Comparison of ENCODE assay signal across 11 cellular contexts in genomic region chr5:64939772-64940510, GRCh38.
DNase-seq lines count a peak whose midpoint lies in the region; ATAC-seq, FAIRE-seq and TF ChIP-seq lines count a peak whose summit lies in the region.
"Had no signal": no experiment of that assay in that cellular context is flagged by ENCODE, and none has a peak within 500 bp of the region (broad histone marks: within the 10 kb centered on the region; RNA-seq: fewer than 3 reads in every experiment).

No MANE protein-coding gene starts in this region.

- FAIRE-seq in K562 (lab: Jason Lieb, UNC) (no peak), frontal cortex (lab: Jason Lieb, UNC) (no peak)
- FAIRE-seq: GM18507 had no signal

- BruUV-seq in K562 (replicated peaks; lab: Mats Ljungman, UMichigan): no TSS peak

- TF ChIP-seq RAD21 in K562 (CRISPR knock-in tag; conservative IDR thresholded peaks at IDR 0.05 in 1 of 2, IDR thresholded peaks at IDR 0.05 in 1 of 2): 0 out of 4 replicates have a peak, but pooled peaks of 1 of the 2 experiments have one; percentile 8

- H3K36me3 Mint-ChIP-seq in progenitor cell of endocrine pancreas (ENCODE audit: insufficient read depth): peaks cover 16% of the 10 kb centered on the region

- H3K27ac ChIP-seq in K562 (ENCODE audit: extremely low read depth, low read depth, low read length): no peak overlapping the region
- H3K27ac ChIP-seq in transverse colon: no peak overlapping the region
- H3K27ac ChIP-seq: parathyroid adenoma had no signal

- peak; percentile 92 for ATAC-seq in K562
- no peak for ATAC-seq in activated CD4-positive, CD25-positive, alpha-beta regulatory T cell treated with anti-CD3 and anti-CD28 coated beads, Interleukin-2, amount 50 U/mL, for 24 hours

- WGBS in K562 (ENCODE audit: insufficient coverage, low coverage, missing lambda C conversion rate): 23% methylated on average over 11 of the region's 17 CpGs
- WGBS in transverse colon (ENCODE audit: low coverage in 1 of 2), 2 donors: 64 to 100% methylated on average over 1 to 17 of the region's 17 CpGs

- TF ChIP-seq POLR2A in K562 (conservative IDR thresholded peaks at IDR 0.05) (no peak), transverse colon (IDR thresholded peaks at IDR 0.05) (no peak)

- H3K4me1 ChIP-seq in K562 (replicated peaks in 1 of 2; ENCODE audit: control insufficient read depth in 2 of 2, insufficient read depth in 2 of 2, low read length in 2 of 2): peaks cover 0 to 3% of the 10 kb centered on the region in 2 experiments; a peak in 3 of 5 replicates
- peaks cover 0 to 9% (median 2%) of the 10 kb centered on the region in 4 donors for H3K4me1 ChIP-seq in transverse colon
- H3K4me1 ChIP-seq: parathyroid adenoma had no signal

- H3K4me3 ChIP-seq in K562 (no peak overlapping the region), transverse colon (no peak overlapping the region)

- H3K79me2 ChIP-seq in K562 (ENCODE audit: control insufficient read depth, insufficient read depth, low read length): no peaks in the 10 kb centered on the region
- H3K79me2 ChIP-seq: parathyroid adenoma had no signal

- peak; percentile 27 for DNase-seq in NCI-H2227 (lab: John Stamatoyannopoulos, UW; ENCODE audit: unreplicated experiment)
- DNase-seq in NCI-H2227 treated with DMSO at 0.1 percent for 48 hours (lab: John Stamatoyannopoulos, UW): no peak
- peak in 2 of 4 experiments; percentile 23 to 60 for DNase-seq in K562 (ENCODE audit: extremely low read depth in 1 of 4, low spot score in 3 of 4)
- peak; percentile 59 for DNase-seq in kidney tubule cell (ENCODE audit: low spot score)
- peak; percentile 16 for DNase-seq in transverse colon
- no peak for DNase-seq in frontal cortex (ENCODE audit: low spot score in 2 of 2)
- no peak for DNase-seq in progenitor cell of endocrine pancreas (ENCODE audit: low spot score, unreplicated experiment)
- DNase-seq: Karpas-422 had no signal

- intact Hi-C loops in K562 (cut with micrococcal nuclease): loop anchor here (10.0 kb wide), 2 partner anchors 125 to 305 kb away; no protein-coding TSS in a partner anchor
- intact Hi-C loops in transverse colon (cut with DNase I; ENCODE audit: low total_unique reads): no loop called here

- H4K20me1 ChIP-seq in K562 (replicated peaks; ENCODE audit: control insufficient read depth, insufficient read depth, low read length): no peaks in the 10 kb centered on the region

- peaks cover 20% of the 10 kb centered on the region for H3K9me3 Mint-ChIP-seq in progenitor cell of endocrine pancreas (ENCODE audit: low read depth)

- H3K9me3 ChIP-seq in K562 (replicated peaks; ENCODE audit: control insufficient read depth, insufficient read depth, low read depth, low read length) (no peaks in the 10 kb centered on the region), transverse colon (no peaks in the 10 kb centered on the region)

- TF ChIP-seq EP300 in K562 (IDR thresholded peaks at IDR 0.05; ENCODE audit: low read length) (no peak), transverse colon (IDR thresholded peaks at IDR 0.05; ENCODE audit: low read depth) (no peak)

- no peak for TF ChIP-seq CTCF in K562 (IDR thresholded peaks at IDR 0.05 in 2 of 3, conservative IDR thresholded peaks at IDR 0.05 in 1 of 3; ENCODE audit: insufficient read depth in 2 of 3, low read depth in 1 of 3, low read length in 3 of 3)
- no peak for TF ChIP-seq CTCF in transverse colon (IDR thresholded peaks at IDR 0.05)
- TF ChIP-seq CTCF in progenitor cell of endocrine pancreas (IDR thresholded peaks at IDR 0.05; ENCODE audit: unreplicated experiment): no peak

- H3K27ac Mint-ChIP-seq in progenitor cell of endocrine pancreas: no peak overlapping the region

- peak overlapping the region in 1 of 2 experiments; percentile 83; a peak in 2 of 4 replicates for H3K9ac ChIP-seq in K562 (ENCODE audit: insufficient read depth in 1 of 2, low read depth in 2 of 2, low read length in 2 of 2)
- H3K9ac ChIP-seq: parathyroid adenoma had no signal

- in situ Hi-C loops in K562 (cut with MboI): no loop called here
- in situ Hi-C loops in transverse colon (cut with MboI; ENCODE audit: low pct_ligation_motif_present in 1 of 4, low pct_unique_long_range_greater_than_20kb in 1 of 4, low sequenced_read_pairs in 3 of 4): no loop called here

- no peak overlapping the region for H3K4me3 Mint-ChIP-seq in progenitor cell of endocrine pancreas (ENCODE audit: low read depth)

- H3K4me2 ChIP-seq in K562 (ENCODE audit: insufficient read depth, low read length): peak overlapping the region; percentile 55

- peak overlapping the region; percentile 68; the same call in 1 of the 2 replicates for H2AFZ ChIP-seq in K562 (ENCODE audit: low read depth, low read length)
- H2AFZ ChIP-seq: parathyroid adenoma had no signal

- H3K27me3 ChIP-seq in K562 (ENCODE audit: control insufficient read depth in 2 of 2, insufficient read depth in 2 of 2, low read length in 2 of 2): no peaks in the 10 kb centered on the region
- no peaks in the 10 kb centered on the region for H3K27me3 ChIP-seq in transverse colon

- CTCF ChIA-PET in K562 (lab: Yijun Ruan, JAX; ENCODE audit: low intra/inter-chr PET ratio): no interaction called here

- H3K9me1 ChIP-seq in K562 (ENCODE audit: control insufficient read depth, insufficient read depth, low read length): no peaks in the 10 kb centered on the region

- H3K4me1 Mint-ChIP-seq in progenitor cell of endocrine pancreas (ENCODE audit: low read depth): peaks cover 5% of the 10 kb centered on the region

- POLR2A ChIA-PET in K562 (lab: Yijun Ruan, JAX): interaction anchor here (0.6 to 0.7 kb wide), 3 partner anchors 60 to 1569 kb away, joined by 3 to 4 read pairs (median 3); no protein-coding TSS in a partner anchor

- no peaks in the 10 kb centered on the region for H3K36me3 ChIP-seq in K562 (ENCODE audit: control insufficient read depth, insufficient read depth, low read length)
- no peaks in the 10 kb centered on the region for H3K36me3 ChIP-seq in transverse colon

- H3K27me3 Mint-ChIP-seq in progenitor cell of endocrine pancreas: no peaks in the 10 kb centered on the region

TF ChIP-seq in K562, 482 proteins besides CTCF, POLR2A, EP300 and RAD21 (continues in another document):
- TF ChIP-seq IRF1 (CRISPR knock-in tag; IDR thresholded peaks at IDR 0.05; ENCODE audit: borderline replicate concordance) (no peak), KLF6 (CRISPR knock-in tag; IDR thresholded peaks at IDR 0.05; ENCODE audit: borderline replicate concordance) (no peak), HNRNPK (IDR thresholded peaks at IDR 0.05; ENCODE audit: low read depth, low read length, poor library complexity, severe bottlenecking) (no peak), CC2D1A (IDR thresholded peaks at IDR 0.05) (no peak), PPARD (CRISPR knock-in tag; IDR thresholded peaks at IDR 0.05) (no peak), CHAMP1 (IDR thresholded peaks at IDR 0.05) (no peak), CSDE1 (IDR thresholded peaks at IDR 0.05) (no peak), EGR1 (conservative IDR thresholded peaks at IDR 0.05) (peak; percentile 78), TAL1 (IDR thresholded peaks at IDR 0.05) (no peak), RBM22 (IDR thresholded peaks at IDR 0.05; ENCODE audit: low read depth, low read length, poor library complexity, severe bottlenecking) (no peak), ERF (CRISPR knock-in tag; IDR thresholded peaks at IDR 0.05) (no peak), DLX4 (CRISPR knock-in tag; IDR thresholded peaks at IDR 0.05) (no peak), ATF6 (CRISPR knock-in tag; IDR thresholded peaks at IDR 0.05) (no peak)

Comparison
In these comparisons a context has a peak if more than half of its experiments do, and no peak if none do; other contexts are left out.
1. DNase-seq: peak in NCI-H2227 (single experiment), kidney tubule cell (single experiment) and transverse colon (single experiment); none in NCI-H2227 treated with DMSO at 0.1 percent for 48 hours (single experiment), frontal cortex (0 of 2) and progenitor cell of endocrine pancreas (single experiment).